Comparison of ENCODE assay signal across 26 cellular contexts in the genomic region with DNA sequence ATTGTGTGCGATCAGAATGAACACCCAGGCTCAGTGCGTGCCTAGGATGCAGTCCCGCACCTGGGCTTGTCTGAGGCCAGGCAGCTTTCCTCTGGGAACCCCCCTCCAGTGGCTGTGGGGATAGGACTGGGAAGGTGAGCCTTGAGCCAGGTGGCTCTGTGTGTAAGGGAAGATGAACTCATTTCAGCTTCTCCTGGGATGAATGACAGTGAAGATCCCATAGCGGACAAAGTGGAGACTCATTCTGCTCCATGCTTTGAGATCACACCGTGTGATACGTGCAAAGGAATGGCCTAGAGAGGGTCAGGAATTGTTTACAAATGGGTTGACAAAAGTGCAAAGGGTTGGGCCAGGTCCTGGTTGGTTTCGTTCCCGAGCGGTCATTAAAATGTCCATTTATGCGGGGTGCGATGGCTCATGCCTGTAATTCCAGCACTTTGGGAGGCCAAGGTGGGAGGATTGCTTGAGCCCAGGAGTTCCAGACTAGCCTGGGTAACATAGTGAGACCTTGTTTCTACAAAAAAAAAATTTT. TPM values are rescaled to one million over a fixed set of nuclear protein-coding genes. Genes with fewer than 3 reads are reported as not detected.
DNase-seq lines count a peak whose midpoint lies in the region; TF ChIP-seq lines count a peak whose summit lies in the region.
"Had no signal": no experiment of that assay in that cellular context is flagged by ENCODE, and none has a peak within 500 bp of the region (broad histone marks: within the 10 kb centered on the region; RNA-seq: fewer than 3 reads in every experiment).

No MANE protein-coding gene starts in this region.

- peak overlapping the region; percentile 21 for H3K27ac Mint-ChIP-seq in neural crest cell (ENCODE audit: unreplicated experiment)
- H3K27ac Mint-ChIP-seq in activated naive CD8-positive, alpha-beta T cell treated with anti-CD3 and anti-CD28 coated beads for 36 hours: no peak overlapping the region
- H3K27ac Mint-ChIP-seq: activated naive CD8-positive, alpha-beta T cell treated with anti-CD3 and anti-CD28 coated beads, Interleukin-2, amount 10 ng/mL, durations not matched to agents 7 days and 5 days; CD8-positive, alpha-beta T cell; IgD-negative memory B cell; naive thymus-derived CD8-positive, alpha-beta T cell; T-cell had no signal

- TF ChIP-seq POLR2A in esophagus squamous epithelium (IDR thresholded peaks at IDR 0.05) (no peak), Peyer's patch (IDR thresholded peaks at IDR 0.05) (no peak)

- peak overlapping the region; percentile 88 for H3K27ac ChIP-seq in RWPE1
- H3K27ac ChIP-seq in esophagus squamous epithelium: peak overlapping the region in 3 of 4 donors; percentile 29 to 84 (median 69)
- H3K27ac ChIP-seq in substantia nigra (ENCODE audit: low read depth, low read length, poor library complexity, severe bottlenecking): peak overlapping the region; percentile 21
- no peak overlapping the region for H3K27ac ChIP-seq in Peyer's patch

- H3K9me3 ChIP-seq in esophagus squamous epithelium (no peaks in the 10 kb centered on the region), Peyer's patch (no peaks in the 10 kb centered on the region)
- H3K9me3 ChIP-seq: body of pancreas, MG63, suprapubic skin had no signal

- CTCF ChIA-PET in RWPE1 (lab: Yijun Ruan, JAX): interaction anchor here (1.5 kb wide), 1 partner anchor 80 kb away, joined by 4 read pairs; no protein-coding TSS in a partner anchor

- peaks cover 0 to 7% (median 0%) of the 10 kb centered on the region in 3 donors for H3K36me3 ChIP-seq in esophagus squamous epithelium
- peaks cover 0 to 9% (median 0%) of the 10 kb centered on the region in 3 donors for H3K36me3 ChIP-seq in Peyer's patch
- H3K36me3 ChIP-seq: MG63, suprapubic skin had no signal

- H3K4me1 Mint-ChIP-seq in neural crest cell: peaks cover 36% of the 10 kb centered on the region
- peaks cover 5% of the 10 kb centered on the region for H3K4me1 Mint-ChIP-seq in activated naive CD8-positive, alpha-beta T cell treated with anti-CD3 and anti-CD28 coated beads for 36 hours

- H3K36me3 Mint-ChIP-seq in neural crest cell (ENCODE audit: low read depth): no peaks in the 10 kb centered on the region
- H3K36me3 Mint-ChIP-seq in activated naive CD8-positive, alpha-beta T cell treated with anti-CD3 and anti-CD28 coated beads for 36 hours: no peaks in the 10 kb centered on the region
- H3K36me3 Mint-ChIP-seq: activated naive CD8-positive, alpha-beta T cell treated with anti-CD3 and anti-CD28 coated beads, Interleukin-2, amount 10 ng/mL, durations not matched to agents 7 days and 5 days; CD8-positive, alpha-beta T cell; IgD-negative memory B cell; naive thymus-derived CD8-positive, alpha-beta T cell; T-cell had no signal

- TF ChIP-seq CTCF in RWPE1 (conservative IDR thresholded peaks at IDR 0.05; ENCODE audit: low read depth) (no peak), esophagus squamous epithelium (IDR thresholded peaks at IDR 0.05) (no peak), neural crest cell (conservative IDR thresholded peaks at IDR 0.05) (no peak), Peyer's patch (IDR thresholded peaks at IDR 0.05) (no peak)

- H3K4me3 ChIP-seq in esophagus squamous epithelium (no peak overlapping the region), Peyer's patch (no peak overlapping the region)
- H3K4me3 ChIP-seq: body of pancreas, GM12878, MG63, suprapubic skin had no signal

- peaks cover 6% of the 10 kb centered on the region for H3K27me3 Mint-ChIP-seq in neural crest cell (ENCODE audit: low read depth)
- H3K27me3 Mint-ChIP-seq in activated naive CD8-positive, alpha-beta T cell treated with anti-CD3 and anti-CD28 coated beads for 36 hours: peaks cover 2% of the 10 kb centered on the region

- peaks cover 16 to 62% (median 30%) of the 10 kb centered on the region in 3 donors for H3K4me1 ChIP-seq in esophagus squamous epithelium
- peaks cover 7 to 30% (median 13%) of the 10 kb centered on the region in 4 donors for H3K4me1 ChIP-seq in Peyer's patch

- POLR2A ChIA-PET in RWPE1 (lab: Yijun Ruan, JAX; ENCODE audit: low non-redundant PET): no interaction called here

- 92 to 96% methylated on average over 8 to 9 of the region's 11 CpGs for WGBS in esophagus squamous epithelium, 2 donors

- no peak for DNase-seq in RWPE1 (ENCODE audit: low spot score)
- DNase-seq in esophagus squamous epithelium (lab: John Stamatoyannopoulos, UW): no peak
- no peak for DNase-seq in neural crest cell (ENCODE audit: low read depth, low spot score)
- DNase-seq in substantia nigra (lab: John Stamatoyannopoulos, UW): no peak
- DNase-seq in stimulated activated CD4-positive, alpha-beta T cell treated with anti-CD3 and anti-CD28 coated beads, Interleukin-2, amount 100 ng/mL, for 24 hours: no peak
- DNase-seq in NCI-H1105 (lab: John Stamatoyannopoulos, UW): no peak
- DNase-seq in activated naive CD8-positive, alpha-beta T cell treated with anti-CD3 and anti-CD28 coated beads for 36 hours: no peak
- DNase-seq in Peyer's patch: no peak
- DNase-seq: activated CD4-positive, alpha-beta T cell treated with anti-CD3 and anti-CD28 coated beads for 1 hour; activated naive CD8-positive, alpha-beta T cell treated with anti-CD3 and anti-CD28 coated beads, Interleukin-2, amount 10 ng/mL, durations not matched to agents 7 days and 5 days; body of pancreas; CD8-positive, alpha-beta T cell; DMS53; foreskin fibroblast; islet precursor cell; mesendoderm; MG63; NCI-H774; SIG-M5; stimulated activated CD4-positive, alpha-beta T cell treated with anti-CD3 and anti-CD28 coated beads, Interleukin-12 subunit alpha, Interleukin-12 subunit beta, amount 100 ng/mL, for 4 hours; T-cell had no signal

- H3K27me3 ChIP-seq in esophagus squamous epithelium (peaks cover 0 to 5% (median 0%) of the 10 kb centered on the region in 4 donors), Peyer's patch (no peaks in the 10 kb centered on the region)
- H3K27me3 ChIP-seq: body of pancreas, MG63, suprapubic skin had no signal

- no peak overlapping the region for H3K4me3 Mint-ChIP-seq in neural crest cell
- no peak overlapping the region for H3K4me3 Mint-ChIP-seq in activated naive CD8-positive, alpha-beta T cell treated with anti-CD3 and anti-CD28 coated beads for 36 hours
- H3K4me3 Mint-ChIP-seq: activated naive CD8-positive, alpha-beta T cell treated with anti-CD3 and anti-CD28 coated beads, Interleukin-2, amount 10 ng/mL, durations not matched to agents 7 days and 5 days; CD8-positive, alpha-beta T cell; T-cell had no signal

- intact Hi-C loops in esophagus squamous epithelium (cut with DNase I): no loop called here

- H3K9me3 Mint-ChIP-seq in neural crest cell: no peaks in the 10 kb centered on the region
- H3K9me3 Mint-ChIP-seq in activated naive CD8-positive, alpha-beta T cell treated with anti-CD3 and anti-CD28 coated beads for 36 hours: no peaks in the 10 kb centered on the region
- H3K9me3 Mint-ChIP-seq: activated naive CD8-positive, alpha-beta T cell treated with anti-CD3 and anti-CD28 coated beads, Interleukin-2, amount 10 ng/mL, durations not matched to agents 7 days and 5 days; CD8-positive, alpha-beta T cell; IgD-negative memory B cell; naive thymus-derived CD8-positive, alpha-beta T cell; T-cell had no signal

RNA-seq across cellular contexts. Expression of a gene that starts 15.8 kb away (rescaled TPM):
- total RNA-seq in esophagus squamous epithelium (10 to 100 TPM in 2 of 4 donors, 1 to 10 TPM in 2; 6.3 to 21.6 (median 11.7) TPM), neural crest cell (3.1 and 4.6 TPM in 2 replicates), Peyer's patch (100 to 1,000 TPM in 2 of 4 donors, 10 to 100 TPM in 2; 61.1 to 173 (median 107) TPM)
- 1 to 10 TPM in 1 of 2 experiments, under 1 TPM in 1; 0.66 to 2.1 TPM for total RNA-seq in activated naive CD8-positive, alpha-beta T cell treated with anti-CD3 and anti-CD28 coated beads for 36 hours
- total RNA-seq: activated naive CD8-positive, alpha-beta T cell treated with anti-CD3 and anti-CD28 coated beads, Interleukin-2, amount 10 ng/mL, durations not matched to agents 7 days and 5 days; naive thymus-derived CD8-positive, alpha-beta T cell had no signal

RNA-seq across cellular contexts. Expression of a gene that starts 18.7 kb away (rescaled TPM):
- total RNA-seq in esophagus squamous epithelium (10 to 100 TPM in 1 of 4 donors, 1 to 10 TPM in 2, under 1 TPM in 1; 0.88 to 19.6 (median 2.8) TPM), neural crest cell (not detected in 2 replicates), Peyer's patch (10 to 100 TPM in 1 of 4 donors, 1 to 10 TPM in 3; 1.1 to 61.1 (median 6.8) TPM)
- 1 to 10 TPM; 4.4 to 5.6 TPM for total RNA-seq in activated naive CD8-positive, alpha-beta T cell treated with anti-CD3 and anti-CD28 coated beads for 36 hours
- total RNA-seq: dermis microvascular lymphatic vessel endothelial cell had no signal

Comparison
In these comparisons a context has a peak if more than half of its experiments do, and no peak if none do; other contexts are left out.
1. H3K27ac ChIP-seq: peak in RWPE1 (single experiment), esophagus squamous epithelium (3 of 4) and substantia nigra (single experiment); none in Peyer's patch (0 of 4).